ENCODE assay signal across 6 cellular contexts in genomic region chr17:44069974-44070454, GRCh38. TPM values are rescaled to one million over a fixed set of nuclear protein-coding genes. Genes with fewer than 3 reads are reported as not detected.
A peak's percentile ranks its signal among the peaks of the same experiment; 100 is the strongest.
DNase-seq lines count a peak whose midpoint lies in the region; ATAC-seq and TF ChIP-seq lines count a peak whose summit lies in the region.

No MANE protein-coding gene starts in this region.

- no peaks in the 10 kb centered on the region for H3K9me3 Mint-ChIP-seq in CD4-positive, alpha-beta T cell

- TF ChIP-seq CTCF in CD4-positive, alpha-beta T cell (IDR thresholded peaks at IDR 0.05): no peak
- TF ChIP-seq CTCF in ovary (IDR thresholded peaks at IDR 0.05): no peak

- 17 to 22% (median 18%) methylated on average over 7 of the region's 7 CpGs for whole genome bisulfite sequencing in ovary, 3 donors

- CTCF ChIA-PET in CD4-positive, alpha-beta T cell (lab: Charles Lee): interaction anchor here (0.9 to 1.2 kb wide), 2 partner anchors 141 to 276 kb away, joined by 3 read pairs; no protein-coding TSS in a partner anchor

- no peak for TF ChIP-seq EP300 in ovary (IDR thresholded peaks at IDR 0.05)

- H3K36me3 ChIP-seq in HUES48 (ENCODE audit: control insufficient read depth, insufficient read depth, low read length) (peaks cover 22% of the 10 kb centered on the region), ovary (no peaks in the 10 kb centered on the region)

- intact Hi-C loops in CD4-positive, alpha-beta T cell (cut with DNase I, micrococcal nuclease): loop anchor here (5.0 kb wide), 4 partner anchors 52 to 277 kb away; partner anchors contain the start of genes GRN (in 1 of the 2), HDAC5 (in 1 of the 2) and TMUB2 (in 1 of the 2)
- intact Hi-C loops in ovary (cut with DNase I): loop anchor here (5.0 to 10.0 kb wide), 4 partner anchors 37 to 255 kb away; partner anchors contain the start of genes HDAC5 (in 1 of the 4) and SLC25A39 (in 1 of the 4)

- DNase-seq in CD4-positive, alpha-beta T cell: no peak
- DNase-seq in caudate nucleus (lab: John Stamatoyannopoulos, UW) (peak in 15 of 61 donors; percentile 12 to 58 (median 39)), ovary (peak in 1 of 5 donors; percentile 29)
- DNase-seq in effector CD4-positive, alpha-beta T cell: no peak

- ATAC-seq in CD4-positive, alpha-beta T cell (ENCODE audit: poor library complexity): no peak
- ATAC-seq in HG02884 (IDR thresholded peaks at IDR 0.05; ENCODE audit: unreplicated experiment): no peak

- H3K4me1 ChIP-seq in HUES48 (ENCODE audit: control insufficient read depth, insufficient read depth, low read length): peaks cover 11% of the 10 kb centered on the region; the same call in 1 of the 2 replicates
- peaks cover 8% of the 10 kb centered on the region for H3K4me1 ChIP-seq in ovary (ENCODE audit: insufficient read depth)

- peak overlapping the region; percentile 95 for H3K4me3 Mint-ChIP-seq in CD4-positive, alpha-beta T cell

- H3K9me3 ChIP-seq in CD4-positive, alpha-beta T cell (ENCODE audit: control insufficient read depth, low read length): no peaks in the 10 kb centered on the region
- no peaks in the 10 kb centered on the region for H3K9me3 ChIP-seq in HUES48 (ENCODE audit: control insufficient read depth, insufficient read depth, low read length)
- no peaks in the 10 kb centered on the region for H3K9me3 ChIP-seq in ovary

- peak overlapping the region; percentile 68 for H3K4me3 ChIP-seq in HUES48 (ENCODE audit: low read depth, low read length)
- H3K4me3 ChIP-seq in ovary: peak overlapping the region; percentile 64

- peaks cover 14% of the 10 kb centered on the region for H3K36me3 Mint-ChIP-seq in CD4-positive, alpha-beta T cell (ENCODE audit: low read depth)

- H3K9ac ChIP-seq in HUES48 (ENCODE audit: low read depth, low read length): peak overlapping the region; percentile 53

- peaks cover 54% of the 10 kb centered on the region for H3K4me1 Mint-ChIP-seq in CD4-positive, alpha-beta T cell (ENCODE audit: low read depth)

- H3K27me3 ChIP-seq in CD4-positive, alpha-beta T cell (ENCODE audit: control insufficient read depth, insufficient read depth, low read length): no peaks in the 10 kb centered on the region
- H3K27me3 ChIP-seq in HUES48 (ENCODE audit: control insufficient read depth, insufficient read depth, low read length): no peaks in the 10 kb centered on the region
- no peaks in the 10 kb centered on the region for H3K27me3 ChIP-seq in ovary

- H3K27me3 Mint-ChIP-seq in CD4-positive, alpha-beta T cell: no peaks in the 10 kb centered on the region

- H3K27ac ChIP-seq in CD4-positive, alpha-beta T cell (ENCODE audit: low read depth, low read length): no peak overlapping the region
- H3K27ac ChIP-seq in HUES48 (ENCODE audit: low read depth, low read length): peak overlapping the region; percentile 96
- peak overlapping the region; percentile 70 for H3K27ac ChIP-seq in caudate nucleus (ENCODE audit: low read depth, low read length)
- peak overlapping the region in 1 of 2 donors; percentile 51 for H3K27ac ChIP-seq in ovary

- peak overlapping the region; percentile 91 for H3K27ac Mint-ChIP-seq in CD4-positive, alpha-beta T cell

- POLR2A ChIA-PET in CD4-positive, alpha-beta T cell (lab: Charles Lee): interaction anchor here (0.6 to 1.1 kb wide), 2 partner anchors 54 to 179 kb away, joined by 3 to 4 read pairs; partner anchors contain the start of gene HDAC5

- TF ChIP-seq POLR2A in ovary (IDR thresholded peaks at IDR 0.05): no peak

RNA-seq across cellular contexts. Expression of gene G6PC3, which starts 0.5 kb away (rescaled TPM):
- total RNA-seq in CD4-positive, alpha-beta T cell: 1 to 10 TPM; 5.6 to 5.8 TPM
- 10 to 100 TPM; 14.4 to 56.7 (median 36.2) TPM for total RNA-seq in ovary
- 10 to 100 TPM; 37.1 to 49.1 TPM for polyA plus RNA-seq in ovary

RNA-seq across cellular contexts. Expression of gene LSM12, which starts 3.5 kb away (rescaled TPM):
- 10 to 100 TPM; 34.6 to 36.1 TPM for total RNA-seq in CD4-positive, alpha-beta T cell
- total RNA-seq in ovary: 10 to 100 TPM; 21.3 to 54.6 (median 37.1) TPM
- polyA plus RNA-seq in ovary: 10 to 100 TPM; 17.1 to 29.2 TPM

RNA-seq across cellular contexts. Expression of gene HDAC5, which starts 53.4 kb away (rescaled TPM):
- total RNA-seq in CD4-positive, alpha-beta T cell: 10 to 100 TPM; 92.0 to 92.5 TPM
- total RNA-seq in ovary: 10 to 100 TPM; 35.1 to 97.6 (median 67.2) TPM
- 10 to 100 TPM; 11.4 to 75.8 TPM for polyA plus RNA-seq in ovary

RNA-seq across cellular contexts. Expression of gene TMEM101, which starts 55.3 kb away (rescaled TPM):
- 1 to 10 TPM; 8.8 to 9.7 TPM for total RNA-seq in CD4-positive, alpha-beta T cell
- total RNA-seq in ovary: 10 to 100 TPM; 19.9 to 35.3 (median 23.5) TPM
- 10 to 100 TPM; 20.5 to 32.3 TPM for polyA plus RNA-seq in ovary
